Comparison of ENCODE assay signal across 1 cellular context in genomic region chr11:62004473-62004872, GRCh38.
TF ChIP-seq lines count a peak whose summit lies in the region.

No MANE protein-coding gene starts in this region.

TF ChIP-seq in GM23338, 12 proteins besides CTCF, POLR2A, EP300 and RAD21 (continued from another document):
- no peak for TF ChIP-seq REST (IDR thresholded peaks at IDR 0.05; ENCODE audit: unreplicated experiment)
